Comparison of ENCODE assay signal across 27 cellular contexts in genomic region chr1:64493864-64494263, GRCh38. TPM values are rescaled to one million over a fixed set of nuclear protein-coding genes. Genes with fewer than 3 reads are reported as not detected.
DNase-seq lines count a peak whose midpoint lies in the region; TF ChIP-seq lines count a peak whose summit lies in the region.
"Had no signal": no experiment of that assay in that cellular context is flagged by ENCODE, and none has a peak within 500 bp of the region (broad histone marks: within the 10 kb centered on the region; RNA-seq: fewer than 3 reads in every experiment).

No MANE protein-coding gene starts in this region.

- peak overlapping the region; percentile 95 for H3K27ac ChIP-seq in HUES48 (ENCODE audit: low read depth, low read length)
- peak overlapping the region; percentile 96 for H3K27ac ChIP-seq in ectodermal cell (ENCODE audit: insufficient read depth, low read depth, low read length, poor library complexity, severe bottlenecking)
- H3K27ac ChIP-seq in colonic mucosa = no peak overlapping the region
- H3K27ac ChIP-seq: BLaER1 treated with 17β-estradiol and CSF1 and Interleukin-3, amounts not matched to agents 10 nM and 100 nM; left ventricle myocardium inferior; parathyroid adenoma; upper lobe of left lung had no signal

- no peak for TF ChIP-seq CTCF in colonic mucosa (IDR thresholded peaks at IDR 0.05)

- intact Hi-C loops in colonic mucosa (cut with DNase I) = loop anchor here (10.0 kb wide), 1 partner anchor 181 kb away; no protein-coding TSS in a partner anchor

- DNase-seq in medulla oblongata (ENCODE audit: extremely low spot score) (peak; percentile 41), retina (peak; percentile 51), DMS153 treated with DMSO at 0.1 percent for 48 hours (lab: John Stamatoyannopoulos, UW; ENCODE audit: unreplicated experiment) (no peak), NCI-H345 (lab: John Stamatoyannopoulos, UW) (no peak), colonic mucosa (no peak)
- DNase-seq: activated B cell treated with CpG ODN at 0.5 μM for 24 hours; activated naive CD4-positive, alpha-beta T cell treated with Interleukin-2 at 50 U/mL for 16 hours; Caco-2; DND-41; effector memory CD8-positive, alpha-beta T cell; foreskin fibroblast; left ventricle myocardium inferior; naive thymus-derived CD8-positive, alpha-beta T cell; NCI-H1092 treated with DMSO at 0.1 percent for 48 hours; NCI-H187; right cardiac atrium; SIG-M5; stimulated activated CD4-positive, alpha-beta T cell treated with anti-CD3 and anti-CD28 coated beads, Interleukin-12 subunit alpha, Interleukin-12 subunit beta, amount 100 ng/mL, for 4 hours; stimulated activated CD4-positive, alpha-beta T cell treated with anti-CD3 and anti-CD28 coated beads, Interleukin-4, amount 100 ng/mL, for 24 hours; SW 1271; T1000; upper lobe of left lung had no signal

- H3K9me3 ChIP-seq in HUES48 (ENCODE audit: control insufficient read depth, insufficient read depth, low read length) (no peaks in the 10 kb centered on the region), ectodermal cell (ENCODE audit: control insufficient read depth, low read length) (no peaks in the 10 kb centered on the region), colonic mucosa (no peaks in the 10 kb centered on the region)
- H3K9me3 ChIP-seq: Caco-2, left ventricle myocardium inferior, upper lobe of left lung had no signal

- H3K4me1 ChIP-seq in HUES48 (ENCODE audit: control insufficient read depth, insufficient read depth, low read length) (peaks cover 84% of the 10 kb centered on the region), ectodermal cell (ENCODE audit: control insufficient read depth, insufficient read depth, low read length) (peaks cover 68% of the 10 kb centered on the region), colonic mucosa (no peaks in the 10 kb centered on the region)
- H3K4me1 ChIP-seq: parathyroid adenoma had no signal

- H3K4me3 ChIP-seq in HUES48 (ENCODE audit: low read depth, low read length) = peak overlapping the region; percentile 45
- H3K4me3 ChIP-seq in ectodermal cell (ENCODE audit: insufficient read depth, low read depth, low read length) = no peak overlapping the region
- H3K4me3 ChIP-seq in colonic mucosa = no peak overlapping the region
- H3K4me3 ChIP-seq: BLaER1 treated with 17β-estradiol and CSF1 and Interleukin-3, amounts not matched to agents 10 nM and 100 nM; GM12878; left ventricle myocardium inferior; upper lobe of left lung had no signal

- H3K9ac ChIP-seq in HUES48 (ENCODE audit: low read depth, low read length) (0 out of 2 replicates have a peak overlapping the region, but pooled peaks have one; percentile 30), colonic mucosa (ENCODE audit: low read depth in 2 of 2, low read length in 2 of 2) (no peak overlapping the region)
- H3K9ac ChIP-seq: BLaER1 treated with 17β-estradiol and CSF1 and Interleukin-3, amounts not matched to agents 10 nM and 100 nM; parathyroid adenoma had no signal

- H3K27me3 ChIP-seq in HUES48 (ENCODE audit: control insufficient read depth, insufficient read depth, low read length) (no peaks in the 10 kb centered on the region), ectodermal cell (ENCODE audit: control insufficient read depth, insufficient read depth, low read length, poor library complexity, severe bottlenecking) (no peaks in the 10 kb centered on the region), colonic mucosa (no peaks in the 10 kb centered on the region)
- H3K27me3 ChIP-seq: BLaER1 treated with 17β-estradiol and CSF1 and Interleukin-3, amounts not matched to agents 10 nM and 100 nM; upper lobe of left lung had no signal

- 2% methylated on average over 5 to 6 of the region's 6 CpGs for WGBS in ectodermal cell, 2 experiments

- H3K36me3 ChIP-seq in HUES48 (ENCODE audit: control insufficient read depth, insufficient read depth, low read length) (no peaks in the 10 kb centered on the region), ectodermal cell (ENCODE audit: control insufficient read depth, insufficient read depth, low read length) (no peaks in the 10 kb centered on the region), colonic mucosa (no peaks in the 10 kb centered on the region)
- H3K36me3 ChIP-seq: BLaER1 treated with 17β-estradiol and CSF1 and Interleukin-3, amounts not matched to agents 10 nM and 100 nM; left ventricle myocardium inferior; upper lobe of left lung had no signal

RNA-seq across cellular contexts. Expression of gene CACHD1, which starts 23.9 kb away (rescaled TPM):
- polyA plus RNA-seq in ectodermal cell (2013, experiment 1 of 4) = 131 TPM
- 172 TPM for polyA plus RNA-seq in ectodermal cell (2013, experiment 2 of 4)
- polyA plus RNA-seq in ectodermal cell (2013, experiment 3 of 4) = 107 TPM
- polyA plus RNA-seq in ectodermal cell (2013, experiment 4 of 4) = 120 TPM
- total RNA-seq in colonic mucosa = 1 to 10 TPM; 1.5 to 2.0 TPM
- polyA plus RNA-seq: GM12878 had no signal

Comparison
In these comparisons a context has a peak if more than half of its experiments do, and no peak if none do; other contexts are left out.
1. DNase-seq: peak in medulla oblongata (single experiment) and retina (single experiment); none in DMS153 treated with DMSO at 0.1 percent for 48 hours (single experiment), NCI-H345 (single experiment) and colonic mucosa (single experiment).